9 cellular contexts compared by ENCODE assay signal in the genomic region with DNA sequence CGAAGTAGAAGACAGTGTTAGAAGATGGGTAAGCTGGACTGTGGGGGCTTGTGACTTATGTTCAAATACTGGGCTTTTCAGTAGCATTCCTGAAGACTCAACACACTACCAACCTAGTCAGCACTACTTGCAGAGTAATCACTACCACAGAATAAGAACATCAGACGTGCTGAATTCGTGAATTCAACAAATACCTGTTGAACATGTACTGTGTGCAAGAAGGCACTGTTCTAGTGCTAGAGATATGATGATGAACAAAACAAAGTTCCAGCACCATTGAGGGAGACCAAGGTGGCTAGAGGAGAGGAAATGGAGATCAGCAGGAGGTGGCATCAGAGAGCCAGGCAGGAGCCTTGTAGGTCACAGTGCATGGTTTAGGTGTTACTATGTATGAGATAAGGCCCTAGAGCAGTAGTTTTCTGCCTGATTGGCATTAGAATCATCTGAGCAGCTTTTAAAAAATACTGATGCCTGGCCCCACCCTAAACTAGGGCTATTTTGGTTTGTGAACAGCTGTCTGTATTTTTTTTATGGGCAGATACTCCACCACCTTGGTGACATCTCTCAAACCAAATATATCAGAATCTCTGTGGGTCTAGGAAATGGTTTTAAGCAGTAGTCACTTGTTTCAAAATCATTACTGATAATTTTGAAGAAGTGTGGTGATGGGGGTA. TPM values are rescaled to one million over a fixed set of nuclear protein-coding genes. Genes with fewer than 3 reads are reported as not detected.
A peak's percentile ranks its signal among the peaks of the same experiment; 100 is the strongest.
DNase-seq lines count a peak whose midpoint lies in the region; ATAC-seq, FAIRE-seq and TF ChIP-seq lines count a peak whose summit lies in the region.
"Had no signal": no experiment of that assay in that cellular context is flagged by ENCODE, and none has a peak within 500 bp of the region (broad histone marks: within the 10 kb centered on the region; RNA-seq: fewer than 3 reads in every experiment).

No MANE protein-coding gene starts in this region.

- peak overlapping the region; percentile 2 to 24 for H3K27ac Mint-ChIP-seq in natural killer cell treated with Interleukin-12 subunit alpha and Interleukin-12 subunit beta and Interleukin-15 and Interleukin-18, amount 100 ng/mL, for 72 hours
- no peak overlapping the region for H3K27ac Mint-ChIP-seq in T-cell

- no peaks in the 10 kb centered on the region for H3K36me3 Mint-ChIP-seq in natural killer cell treated with Interleukin-12 subunit alpha and Interleukin-12 subunit beta and Interleukin-15 and Interleukin-18, amount 100 ng/mL, for 72 hours
- no peaks in the 10 kb centered on the region for H3K36me3 Mint-ChIP-seq in T-cell

- FAIRE-seq in HTR-8/SVneo (lab: Jason Lieb, UNC) = peak; percentile 76
- no peak for FAIRE-seq in bronchial epithelial cell (lab: Jason Lieb, UNC)

- CTCF ChIA-PET in T-cell (lab: Charles Lee) = interaction anchor here in 1 of 2 donors (1.1 kb wide), 1 partner anchor 11 kb away, joined by 3 read pairs; no protein-coding TSS in a partner anchor

- H3K27me3 Mint-ChIP-seq in natural killer cell treated with Interleukin-12 subunit alpha and Interleukin-12 subunit beta and Interleukin-15 and Interleukin-18, amount 100 ng/mL, for 72 hours = peaks cover 3 to 4% of the 10 kb centered on the region in 2 donors
- H3K27me3 Mint-ChIP-seq in T-cell = peaks cover 0 to 7% of the 10 kb centered on the region in 2 donors

- H3K27me3 ChIP-seq in bronchial epithelial cell (ENCODE audit: control insufficient read depth, insufficient read depth, low read length) (no peaks in the 10 kb centered on the region), dorsolateral prefrontal cortex (no peaks in the 10 kb centered on the region)

- intact Hi-C loops in dorsolateral prefrontal cortex (cut with DNase I) = no loop called here

- no peaks in the 10 kb centered on the region for H3K36me3 ChIP-seq in bronchial epithelial cell (ENCODE audit: control insufficient read depth, insufficient read depth, low read length)

- TF ChIP-seq CTCF in GM12872 (IDR thresholded peaks at IDR 0.05; ENCODE audit: insufficient read depth, low read depth, low read length) (peak; percentile 31; the same call in 1 of the 3 replicates), bronchial epithelial cell (IDR thresholded peaks at IDR 0.05; ENCODE audit: insufficient read depth, low read length, severe bottlenecking) (peak; percentile 8), dorsolateral prefrontal cortex (IDR thresholded peaks at IDR 0.05 in 54 of 56, conservative IDR thresholded peaks at IDR 0.05 in 2 of 56; ENCODE audit: low read depth in 1 of 56, partially characterized antibody in 56 of 56) (peak in 11 of 56 donors; percentile 10 to 28 (median 21))

- peaks cover 23 to 30% of the 10 kb centered on the region in 2 donors for H3K4me1 Mint-ChIP-seq in natural killer cell treated with Interleukin-12 subunit alpha and Interleukin-12 subunit beta and Interleukin-15 and Interleukin-18, amount 100 ng/mL, for 72 hours (ENCODE audit: low read depth in 2 of 2)
- H3K4me1 Mint-ChIP-seq in T-cell = peaks cover 6 to 13% (median 11%) of the 10 kb centered on the region in 3 donors

- DNase-seq in HTR-8/SVneo (ENCODE audit: insufficient read length, low spot score) (no peak), bronchial epithelial cell (ENCODE audit: low read depth) (no peak), Kasumi-1 (lab: John Stamatoyannopoulos, UW) (no peak), T-cell (no peak), dorsolateral prefrontal cortex (no peak)
- no peak for DNase-seq in natural killer cell treated with Interleukin-12 subunit alpha and Interleukin-12 subunit beta and Interleukin-15 and Interleukin-18, amount 100 ng/mL, for 72 hours (ENCODE audit: low spot score)
- DNase-seq: KBM-7, retina had no signal

- no peak overlapping the region for H3K4me3 Mint-ChIP-seq in natural killer cell treated with Interleukin-12 subunit alpha and Interleukin-12 subunit beta and Interleukin-15 and Interleukin-18, amount 100 ng/mL, for 72 hours
- no peak overlapping the region for H3K4me3 Mint-ChIP-seq in T-cell

- no peak overlapping the region for H3K27ac ChIP-seq in dorsolateral prefrontal cortex

- H3K4me3 ChIP-seq in bronchial epithelial cell (ENCODE audit: low read depth, low read length) (no peak overlapping the region), dorsolateral prefrontal cortex (no peak overlapping the region)

- POLR2A ChIA-PET in T-cell (lab: Charles Lee) = no interaction called here

- H3K9me3 Mint-ChIP-seq in natural killer cell treated with Interleukin-12 subunit alpha and Interleukin-12 subunit beta and Interleukin-15 and Interleukin-18, amount 100 ng/mL, for 72 hours = no peaks in the 10 kb centered on the region
- H3K9me3 Mint-ChIP-seq in T-cell = no peaks in the 10 kb centered on the region

- no peak for ATAC-seq in natural killer cell treated with Interleukin-12 subunit alpha and Interleukin-12 subunit beta and Interleukin-15 and Interleukin-18, amount 100 ng/mL, for 72 hours
- ATAC-seq in T-cell (replicated peaks in 1 of 4) = no peak

RNA-seq across cellular contexts. Expression of a gene that starts 26.8 kb away (rescaled TPM):
- total RNA-seq in bronchial epithelial cell = 13.8 and 24.0 TPM in 2 replicates
- total RNA-seq in natural killer cell treated with Interleukin-12 subunit alpha and Interleukin-12 subunit beta and Interleukin-15 and Interleukin-18, amount 100 ng/mL, for 72 hours = under 1 TPM; 0.62 to 0.78 TPM
- total RNA-seq in T-cell = 1 to 10 TPM in 1 of 5 donors, under 1 TPM in 3, not detected in 1; 0.35 to 1.0 (median 0.84) TPM
- 100 to 1,000 TPM in 8 of 120 experiments, 10 to 100 TPM in 112; 42.2 to 137 (median 70.3) TPM for total RNA-seq in dorsolateral prefrontal cortex

Comparison
In these comparisons a context has a peak if more than half of its experiments do, and no peak if none do; other contexts are left out.
1. H3K27ac Mint-ChIP-seq: peak in natural killer cell treated with Interleukin-12 subunit alpha and Interleukin-12 subunit beta and Interleukin-15 and Interleukin-18, amount 100 ng/mL, for 72 hours (2 of 2); none in T-cell (0 of 2).